Comparison of ENCODE assay signal across 37 cellular contexts in genomic region chr3:54519493-54519892, GRCh38.
"Had no signal": no experiment of that assay in that cellular context is flagged by ENCODE, and none has a peak within 500 bp of the region (broad histone marks: within the 10 kb centered on the region; RNA-seq: fewer than 3 reads in every experiment).

No MANE protein-coding gene starts in this region.

- H3K36me3 Mint-ChIP-seq: activated naive CD4-positive, alpha-beta T cell treated with anti-CD3 and anti-CD28 coated beads, Interleukin-2, amount 10 ng/mL, durations not matched to agents 7 days and 5 days; activated naive CD4-positive, alpha-beta T cell treated with anti-CD3 and anti-CD28 coated beads, Interleukin-2, amount 50 U/mL, for 24 hours; activated naive CD8-positive, alpha-beta T cell; activated naive CD8-positive, alpha-beta T cell treated with anti-CD3 and anti-CD28 coated beads, Interleukin-2, amount 10 ng/mL, durations not matched to agents 7 days and 5 days had no signal

- H3K9me3 ChIP-seq: ascending aorta, body of pancreas had no signal

- H3K4me1 Mint-ChIP-seq: activated naive CD4-positive, alpha-beta T cell treated with anti-CD3 and anti-CD28 coated beads, Interleukin-2, amount 10 ng/mL, durations not matched to agents 7 days and 5 days; activated naive CD4-positive, alpha-beta T cell treated with anti-CD3 and anti-CD28 coated beads, Interleukin-2, amount 50 U/mL, for 24 hours; activated naive CD8-positive, alpha-beta T cell treated with anti-CD3 and anti-CD28 coated beads for 36 hours; activated naive CD8-positive, alpha-beta T cell treated with anti-CD3 and anti-CD28 coated beads, Interleukin-2, amount 10 ng/mL, durations not matched to agents 7 days and 5 days; activated naive CD8-positive, alpha-beta T cell treated with anti-CD3 and anti-CD28 coated beads, Interleukin-2, amount 50 U/mL, for 24 hours; activated T-helper 17 cell treated with anti-CD3 and anti-CD28 coated beads, Interleukin-2, amount 50 U/mL, for 72 hours; brain; central memory CD8-positive, alpha-beta T cell had no signal

- H3K27me3 Mint-ChIP-seq: activated naive CD4-positive, alpha-beta T cell treated with anti-CD3 and anti-CD28 coated beads, Interleukin-2, amount 10 ng/mL, durations not matched to agents 7 days and 5 days; activated naive CD4-positive, alpha-beta T cell treated with anti-CD3 and anti-CD28 coated beads, Interleukin-2, amount 50 U/mL, for 24 hours; activated naive CD8-positive, alpha-beta T cell; activated naive CD8-positive, alpha-beta T cell treated with anti-CD3 and anti-CD28 coated beads for 36 hours; activated naive CD8-positive, alpha-beta T cell treated with anti-CD3 and anti-CD28 coated beads, Interleukin-2, amount 10 ng/mL, durations not matched to agents 7 days and 5 days; activated naive CD8-positive, alpha-beta T cell treated with anti-CD3 and anti-CD28 coated beads, Interleukin-2, amount 50 U/mL, for 24 hours; activated T-cell treated with anti-CD3 and anti-CD28 coated beads, Interleukin-2, amount 50 U/mL, for 24 hours; activated T-helper 17 cell treated with anti-CD3 and anti-CD28 coated beads, Interleukin-2, amount 50 U/mL, for 72 hours; central memory CD8-positive, alpha-beta T cell had no signal

- H3K9me3 Mint-ChIP-seq: activated naive CD8-positive, alpha-beta T cell treated with anti-CD3 and anti-CD28 coated beads, Interleukin-2, amount 10 ng/mL, durations not matched to agents 7 days and 5 days had no signal

- H3K4me3 ChIP-seq: adrenal gland, ascending aorta, body of pancreas, breast epithelium, cardiac muscle cell had no signal

- H3K27me3 ChIP-seq: adrenal gland, ascending aorta, body of pancreas, brain microvascular endothelial cell, breast epithelium, cardiac muscle cell had no signal

- H3K27ac ChIP-seq: adrenal gland, ascending aorta, body of pancreas, brain microvascular endothelial cell, breast epithelium, cardiac muscle cell had no signal

- H3K4me1 ChIP-seq: adrenal gland, ascending aorta, body of pancreas, breast epithelium had no signal

- DNase-seq: activated effector memory CD4-positive, alpha-beta T cell treated with anti-CD3 and anti-CD28 coated beads, Interleukin-2, amount 50 U/mL, for 16 hours; activated effector memory CD4-positive, alpha-beta T cell treated with Interleukin-2 at 50 U/mL for 16 hours; activated gamma-delta T cell; activated gamma-delta T cell treated with Interleukin-2 at 50 U/mL for 16 hours; activated naive CD4-positive, alpha-beta T cell; activated naive CD4-positive, alpha-beta T cell treated with anti-CD3 and anti-CD28 coated beads for 36 hours; activated naive CD4-positive, alpha-beta T cell treated with anti-CD3 and anti-CD28 coated beads, Interleukin-2, amount 10 ng/mL, durations not matched to agents 7 days and 5 days; activated naive CD4-positive, alpha-beta T cell treated with anti-CD3 and anti-CD28 coated beads, Interleukin-2, amount 50 U/mL, for 16 hours; activated naive CD4-positive, alpha-beta T cell treated with Interleukin-2 at 50 U/mL for 16 hours; activated naive CD8-positive, alpha-beta T cell treated with anti-CD3 and anti-CD28 coated beads for 36 hours; activated naive CD8-positive, alpha-beta T cell treated with anti-CD3 and anti-CD28 coated beads, Interleukin-2, amount 10 ng/mL, durations not matched to agents 7 days and 5 days; activated naive CD8-positive, alpha-beta T cell treated with anti-CD3 and anti-CD28 coated beads, Interleukin-2, amount 50 U/mL, for 24 hours; activated T-cell treated with anti-CD3 and anti-CD28 coated beads, Interleukin-2, amount 50 U/mL, for 1 hour; activated T-cell treated with anti-CD3 and anti-CD28 coated beads, Interleukin-2, amount 50 U/mL, for 24 hours; activated T-cell treated with anti-CD3 and anti-CD28 coated beads, Interleukin-2, amount 50 U/mL, for 4 hours; activated T-cell treated with anti-CD3 and anti-CD28 coated beads, Interleukin-2, amount 50 U/mL, for 48 hours; activated T-cell treated with anti-CD3 and anti-CD28 coated beads, Interleukin-2, amount 50 U/mL, for 72 hours; adrenal gland; amniotic stem cell; amygdala; anterior cingulate cortex; aorta; brain microvascular endothelial cell; caudate nucleus; central memory CD4-positive, alpha-beta T cell; cerebellar nuclear complex had no signal

- ATAC-seq: activated naive CD8-positive, alpha-beta T cell treated with anti-CD3 and anti-CD28 coated beads, Interleukin-2, amount 50 U/mL, for 24 hours; activated T-cell treated with anti-CD3 and anti-CD28 coated beads, Interleukin-2, amount 50 U/mL, for 4 hours; activated T-cell treated with anti-CD3 and anti-CD28 coated beads, Interleukin-2, amount 50 U/mL, for 72 hours; activated T-helper 17 cell treated with anti-CD3 and anti-CD28 coated beads, Interleukin-2, amount 50 U/mL, for 72 hours; body of pancreas had no signal

- H3K4me3 Mint-ChIP-seq: activated naive CD4-positive, alpha-beta T cell treated with anti-CD3 and anti-CD28 coated beads for 36 hours; activated naive CD4-positive, alpha-beta T cell treated with anti-CD3 and anti-CD28 coated beads, Interleukin-2, amount 10 ng/mL, durations not matched to agents 7 days and 5 days; activated naive CD4-positive, alpha-beta T cell treated with anti-CD3 and anti-CD28 coated beads, Interleukin-2, amount 50 U/mL, for 24 hours; activated naive CD8-positive, alpha-beta T cell; activated naive CD8-positive, alpha-beta T cell treated with anti-CD3 and anti-CD28 coated beads for 36 hours; activated naive CD8-positive, alpha-beta T cell treated with anti-CD3 and anti-CD28 coated beads, Interleukin-2, amount 10 ng/mL, durations not matched to agents 7 days and 5 days; activated naive CD8-positive, alpha-beta T cell treated with anti-CD3 and anti-CD28 coated beads, Interleukin-2, amount 50 U/mL, for 24 hours; activated T-cell treated with anti-CD3 and anti-CD28 coated beads, Interleukin-2, amount 50 U/mL, for 24 hours; activated T-cell treated with anti-CD3 and anti-CD28 coated beads, Interleukin-2, amount 50 U/mL, for 4 hours; activated T-cell treated with anti-CD3 and anti-CD28 coated beads, Interleukin-2, amount 50 U/mL, for 72 hours; activated T-helper 1 cell treated with anti-CD3 and anti-CD28 coated beads, Interleukin-12 subunit alpha, Interleukin-12 subunit beta, Interleukin-2, Interleukin-4 antibody, amounts not matched to agents 30 ng/mL and 10 ng/mL and 1 ng/mL, durations not matched to agents 14 hours and 24 hours and 36 hours; activated T-helper 17 cell treated with anti-CD3 and anti-CD28 coated beads, Interleukin-2, amount 50 U/mL, for 72 hours; brain; central memory CD8-positive, alpha-beta T cell had no signal

- H3K36me3 ChIP-seq: adrenal gland, ascending aorta, brain microvascular endothelial cell, breast epithelium, cardiac muscle cell had no signal

- H3K27ac Mint-ChIP-seq: activated naive CD4-positive, alpha-beta T cell treated with anti-CD3 and anti-CD28 coated beads for 36 hours; activated naive CD4-positive, alpha-beta T cell treated with anti-CD3 and anti-CD28 coated beads, Interleukin-2, amount 10 ng/mL, durations not matched to agents 7 days and 5 days; activated naive CD4-positive, alpha-beta T cell treated with anti-CD3 and anti-CD28 coated beads, Interleukin-2, amount 50 U/mL, for 24 hours; activated naive CD8-positive, alpha-beta T cell; activated naive CD8-positive, alpha-beta T cell treated with anti-CD3 and anti-CD28 coated beads for 36 hours; activated naive CD8-positive, alpha-beta T cell treated with anti-CD3 and anti-CD28 coated beads, Interleukin-2, amount 10 ng/mL, durations not matched to agents 7 days and 5 days; activated naive CD8-positive, alpha-beta T cell treated with anti-CD3 and anti-CD28 coated beads, Interleukin-2, amount 50 U/mL, for 24 hours; activated T-cell treated with anti-CD3 and anti-CD28 coated beads, Interleukin-2, amount 50 U/mL, for 24 hours; activated T-cell treated with anti-CD3 and anti-CD28 coated beads, Interleukin-2, amount 50 U/mL, for 72 hours; activated T-helper 1 cell treated with anti-CD3 and anti-CD28 coated beads, Interleukin-12 subunit alpha, Interleukin-12 subunit beta, Interleukin-2, Interleukin-4 antibody, amounts not matched to agents 30 ng/mL and 10 ng/mL and 1 ng/mL, durations not matched to agents 14 hours and 24 hours and 36 hours; activated T-helper 17 cell treated with anti-CD3 and anti-CD28 coated beads, Interleukin-2, amount 50 U/mL, for 72 hours; activated T-helper 2 cell treated with anti-CD3 and anti-CD28 coated beads, Interferon-gamma antibody, Interleukin-2, Interleukin-4, amounts not matched to agents 10 μg/mL and 5 μg/mL and 100 μg/mL, durations not matched to agents 14 hours and 24 hours and 36 hours had no signal
